Comparison of ENCODE assay signal across 16 cellular contexts in genomic region chr20:57287901-57288300, GRCh38. TPM values are rescaled to one million over a fixed set of nuclear protein-coding genes. Genes with fewer than 3 reads are reported as not detected.
DNase-seq lines count a peak whose midpoint lies in the region; ATAC-seq and TF ChIP-seq lines count a peak whose summit lies in the region.
"Had no signal": no experiment of that assay in that cellular context is flagged by ENCODE, and none has a peak within 500 bp of the region (broad histone marks: within the 10 kb centered on the region; RNA-seq: fewer than 3 reads in every experiment).

No MANE protein-coding gene starts in this region.

- no peaks in the 10 kb centered on the region for H3K9me3 ChIP-seq in right cardiac atrium (ENCODE audit: control insufficient read depth, low read length)
- H3K9me3 ChIP-seq in endodermal cell (ENCODE audit: control insufficient read depth, low read length) = no peaks in the 10 kb centered on the region
- peaks cover 0 to 6% of the 10 kb centered on the region in 2 donors for H3K9me3 ChIP-seq in neuronal stem cell (replicated peaks in 1 of 2; ENCODE audit: control insufficient read depth in 2 of 2, insufficient read depth in 1 of 2, low read depth in 1 of 2, low read length in 2 of 2)
- H3K9me3 ChIP-seq in gastroesophageal sphincter = no peaks in the 10 kb centered on the region

- H3K14ac ChIP-seq in neuronal stem cell (ENCODE audit: low read length) = no peak overlapping the region

- no peak overlapping the region for H3K27ac Mint-ChIP-seq in endodermal cell
- no peak overlapping the region for H3K27ac Mint-ChIP-seq in HFFc6
- H3K27ac Mint-ChIP-seq: H9 had no signal

- no peak overlapping the region for H4K91ac ChIP-seq in neuronal stem cell (ENCODE audit: low read depth, low read length, poor library complexity)

- H3K4me1 ChIP-seq in right cardiac atrium (ENCODE audit: control insufficient read depth, insufficient read depth, low read length) = peaks cover 5% of the 10 kb centered on the region
- H3K4me1 ChIP-seq in endodermal cell (ENCODE audit: control insufficient read depth, insufficient read depth, low read length) = no peaks in the 10 kb centered on the region
- H3K4me1 ChIP-seq in neuronal stem cell (ENCODE audit: control insufficient read depth in 2 of 2, insufficient read depth in 1 of 2, low read depth in 1 of 2, low read length in 2 of 2) = peaks cover 48 to 55% of the 10 kb centered on the region in 2 donors
- H3K4me1 ChIP-seq in gastroesophageal sphincter = peaks cover 0 to 35% (median 24%) of the 10 kb centered on the region in 3 donors

- ATAC-seq in right cardiac atrium (peak; percentile 68 to 69), gastroesophageal sphincter (no peak)
- ATAC-seq: PC-3 had no signal

- no peak overlapping the region for H2BK5ac ChIP-seq in neuronal stem cell (ENCODE audit: low read length)

- DNase-seq in right cardiac atrium = peak in 1 of 3 donors; percentile 20
- no peak for DNase-seq in cardiac septum (ENCODE audit: low spot score)
- no peak for DNase-seq in endodermal cell
- DNase-seq in neuronal stem cell (ENCODE audit: low spot score) = no peak
- no peak for DNase-seq in HFFc6
- no peak for DNase-seq in activated CD4-positive, alpha-beta T cell treated with anti-CD3 and anti-CD28 coated beads for 4 hours
- no peak for DNase-seq in DMS53 (lab: John Stamatoyannopoulos, UW)
- DNase-seq: DMS153; H9; NCI-H2107; NCI-H69; NK-92 treated with Interleukin-12 subunit alpha and Interleukin-12 subunit beta, amount 100 ng/mL, for 24 hours; PC-3 had no signal

- no peak overlapping the region for H2BK120ac ChIP-seq in neuronal stem cell (ENCODE audit: low read depth, low read length)

- TF ChIP-seq POLR2A in gastroesophageal sphincter (IDR thresholded peaks at IDR 0.05) = no peak

- H3K18ac ChIP-seq in neuronal stem cell (ENCODE audit: low read length) = peak overlapping the region; percentile 39

- H3K9ac ChIP-seq in endodermal cell (ENCODE audit: extremely low read depth, low read length, poor library complexity, severe bottlenecking) (no peak overlapping the region), neuronal stem cell (ENCODE audit: low read depth, low read length, poor library complexity) (no peak overlapping the region)

- H3K27me3 Mint-ChIP-seq in endodermal cell (ENCODE audit: insufficient read depth) (peaks cover 17% of the 10 kb centered on the region), HFFc6 (ENCODE audit: insufficient read depth) (peaks cover 57% of the 10 kb centered on the region)

- no peak overlapping the region for H3K4me2 ChIP-seq in neuronal stem cell (ENCODE audit: insufficient read depth, low read length, poor library complexity, severe bottlenecking)

- H3K4ac ChIP-seq in neuronal stem cell (ENCODE audit: low read length) = no peak overlapping the region

- WGBS in right cardiac atrium = 36% methylated on average over 6 of the region's 6 CpGs
- 88 to 93% methylated on average over 6 of the region's 6 CpGs for WGBS in endodermal cell (ENCODE audit: insufficient coverage in 1 of 2, insufficient read length in 1 of 2), 2 experiments
- no CpG with 5 or more reads among the region's 6 CpGs for WGBS in neuronal stem cell (ENCODE audit: extremely low coverage in 2 of 2, insufficient read length in 2 of 2, insufficient replicate concordance in 1 of 2), 2 donors
- WGBS in gastroesophageal sphincter (ENCODE audit: low coverage in 1 of 2), 2 donors = 33% methylated on average over 2 of the region's 6 CpGs; no CpG with 5 or more reads in 1 of the 2 donors

- no peak overlapping the region for H4K8ac ChIP-seq in neuronal stem cell (ENCODE audit: low read depth, low read length)

- no peak for TF ChIP-seq EP300 in gastroesophageal sphincter (IDR thresholded peaks at IDR 0.05)

- H2AFZ ChIP-seq in neuronal stem cell (ENCODE audit: low read length) = no peak overlapping the region

- H3K27ac ChIP-seq in right cardiac atrium (ENCODE audit: low read length) (no peak overlapping the region), endodermal cell (ENCODE audit: low read depth, low read length) (peak overlapping the region; percentile 87), neuronal stem cell (replicated peaks; ENCODE audit: low read length) (peak overlapping the region; percentile 3), gastroesophageal sphincter (peak overlapping the region in 1 of 4 donors; percentile 10)
- H3K27ac ChIP-seq: C4-2B had no signal

- H2BK12ac ChIP-seq in neuronal stem cell (ENCODE audit: low read length) = no peak overlapping the region

- peak overlapping the region; percentile 5 for H2AK5ac ChIP-seq in neuronal stem cell (ENCODE audit: low read depth, low read length)

- H3K4me3 ChIP-seq in right cardiac atrium (ENCODE audit: low read length) = no peak overlapping the region
- H3K4me3 ChIP-seq in endodermal cell (ENCODE audit: low read length) = no peak overlapping the region
- no peak overlapping the region for H3K4me3 ChIP-seq in neuronal stem cell (ENCODE audit: low read length in 2 of 2)
- H3K4me3 ChIP-seq in gastroesophageal sphincter = no peak overlapping the region

- H3K4me3 Mint-ChIP-seq in endodermal cell (no peak overlapping the region), HFFc6 (no peak overlapping the region)
- H3K4me3 Mint-ChIP-seq: H9 had no signal

- no peak overlapping the region for H3K23ac ChIP-seq in neuronal stem cell (ENCODE audit: low read depth, low read length, poor library complexity)

- H3K27me3 ChIP-seq in right cardiac atrium (ENCODE audit: control insufficient read depth, insufficient read depth) (no peaks in the 10 kb centered on the region), endodermal cell (ENCODE audit: control insufficient read depth, insufficient read depth, low read length, poor library complexity, severe bottlenecking) (peaks cover 5% of the 10 kb centered on the region), neuronal stem cell (ENCODE audit: control insufficient read depth in 3 of 3, insufficient read depth in 3 of 3, low read depth in 1 of 3, low read length in 3 of 3) (no peaks in the 10 kb centered on the region), gastroesophageal sphincter (peaks cover 71% of the 10 kb centered on the region)

- TF ChIP-seq CTCF in endodermal cell (conservative IDR thresholded peaks at IDR 0.05) = no peak
- TF ChIP-seq CTCF in HFFc6 (IDR thresholded peaks at IDR 0.05) = no peak
- no peak for TF ChIP-seq CTCF in gastroesophageal sphincter (IDR thresholded peaks at IDR 0.05)

- no peaks in the 10 kb centered on the region for H3K79me1 ChIP-seq in neuronal stem cell (ENCODE audit: low read depth, low read length)

- no peak overlapping the region for H2BK15ac ChIP-seq in neuronal stem cell (ENCODE audit: low read length)

- H3K36me3 Mint-ChIP-seq in endodermal cell (ENCODE audit: low read depth) = no peaks in the 10 kb centered on the region
- H3K36me3 Mint-ChIP-seq in HFFc6 (ENCODE audit: low read depth) = no peaks in the 10 kb centered on the region

- intact Hi-C loops in right cardiac atrium (cut with DNase I) (no loop called here), cardiac septum (cut with DNase I) (no loop called here)

- H3K4me1 Mint-ChIP-seq in endodermal cell = peaks cover 11% of the 10 kb centered on the region
- H3K4me1 Mint-ChIP-seq in HFFc6 (ENCODE audit: low read depth) = no peaks in the 10 kb centered on the region

- H3K9me3 Mint-ChIP-seq in endodermal cell (no peaks in the 10 kb centered on the region), HFFc6 (no peaks in the 10 kb centered on the region)
- H3K9me3 Mint-ChIP-seq: H9 had no signal

- H3K36me3 ChIP-seq in endodermal cell (ENCODE audit: control insufficient read depth, insufficient read depth, low read length) = no peaks in the 10 kb centered on the region
- H3K36me3 ChIP-seq in neuronal stem cell (replicated peaks in 1 of 2; ENCODE audit: control insufficient read depth in 2 of 2, insufficient read depth in 2 of 2, low read length in 2 of 2) = no peaks in the 10 kb centered on the region
- no peaks in the 10 kb centered on the region for H3K36me3 ChIP-seq in gastroesophageal sphincter

RNA-seq across cellular contexts. Expression of gene BMP7, which starts 21.5 kb away (rescaled TPM):
- 10 to 100 TPM; 29.1 to 39.4 (median 32.3) TPM for total RNA-seq in right cardiac atrium
- 22.4 TPM for polyA plus RNA-seq in right cardiac atrium
- total RNA-seq in cardiac septum = 2.7 TPM
- 10 to 100 TPM; 45.6 to 49.6 TPM for total RNA-seq in endodermal cell
- 50.6 TPM for polyA plus RNA-seq in endodermal cell (2013, experiment 1 of 2)
- polyA plus RNA-seq in endodermal cell (2013, experiment 2 of 2) = 45.7 TPM
- 17.6 TPM for polyA plus RNA-seq in neuronal stem cell (2013, experiment 1 of 2)
- polyA plus RNA-seq in neuronal stem cell (2013, experiment 2 of 2) = 17.7 TPM
- not detected for total RNA-seq in HFFc6 (2021; fragmentation: NEBNext Ultra II Directional; extraction: Animal tissue kit (Norgen Biotek cat#: 25700))
- 10 to 100 TPM in 1 of 4 donors, 1 to 10 TPM in 2, under 1 TPM in 1; 0.16 to 10.8 (median 5.0) TPM for total RNA-seq in gastroesophageal sphincter
- total RNA-seq: HT-29, PC-3 had no signal

RNA-seq across cellular contexts. Expression of gene SPO11, which starts 41.7 kb away (rescaled TPM):
- total RNA-seq in right cardiac atrium = not detected
- polyA plus RNA-seq in right cardiac atrium = not detected
- not detected for total RNA-seq in cardiac septum
- total RNA-seq in endodermal cell = not detected
- polyA plus RNA-seq in endodermal cell (2013, experiment 1 of 2) = not detected
- not detected for polyA plus RNA-seq in endodermal cell (2013, experiment 2 of 2)
- polyA plus RNA-seq in neuronal stem cell (2013, experiment 1 of 2) = not detected
- polyA plus RNA-seq in neuronal stem cell (2013, experiment 2 of 2) = not detected
- not detected for total RNA-seq in HFFc6 (2021; fragmentation: NEBNext Ultra II Directional; extraction: Animal tissue kit (Norgen Biotek cat#: 25700))
- total RNA-seq in gastroesophageal sphincter = not detected
- total RNA-seq: H9, HT-29, PC-3 had no signal
